10 cellular contexts compared by ENCODE assay signal in genomic region chr19:38674388-38675133, GRCh38. TPM values are rescaled to one million over a fixed set of nuclear protein-coding genes. Genes with fewer than 3 reads are reported as not detected.
A peak's percentile ranks its signal among the peaks of the same experiment; 100 is the strongest.
DNase-seq lines count a peak whose midpoint lies in the region; ATAC-seq and TF ChIP-seq lines count a peak whose summit lies in the region.
"Had no signal": no experiment of that assay in that cellular context is flagged by ENCODE, and none has a peak within 500 bp of the region (broad histone marks: within the 10 kb centered on the region; RNA-seq: fewer than 3 reads in every experiment).

No MANE protein-coding gene starts in this region.

- peak; percentile 33 for ATAC-seq in HG02870 (IDR thresholded peaks at IDR 0.05; ENCODE audit: unreplicated experiment)
- peak in 1 of 4 donors; percentile 7 for ATAC-seq in right lobe of liver
- peak; percentile 47 to 52 for ATAC-seq in stimulated activated naive B cell treated with anti-CD40 and anti-IgM and Interleukin-4, amounts not matched to agents 10 μg/mL and 1 μg/mL and 100 μg/mL, for 72 hours (replicated peaks)
- no peak for ATAC-seq in HG02981 (IDR thresholded peaks at IDR 0.05; ENCODE audit: unreplicated experiment)

- H3K27me3 ChIP-seq in brain microvascular endothelial cell (replicated peaks) (no peaks in the 10 kb centered on the region), right lobe of liver (no peaks in the 10 kb centered on the region), MG63 (no peaks in the 10 kb centered on the region)

- 80% methylated on average over 12 of the region's 16 CpGs for WGBS in right lobe of liver (ENCODE audit: insufficient coverage, low coverage, low lambda C conversion rate, missing lambda C conversion rate)

- no peaks in the 10 kb centered on the region for H3K27me3 Mint-ChIP-seq in stimulated activated naive B cell treated with anti-CD40 and anti-IgM and Interleukin-4, amounts not matched to agents 10 μg/mL and 1 μg/mL and 100 μg/mL, for 72 hours

- peaks cover 27 to 47% of the 10 kb centered on the region in 2 donors for H3K36me3 Mint-ChIP-seq in stimulated activated naive B cell treated with anti-CD40 and anti-IgM and Interleukin-4, amounts not matched to agents 10 μg/mL and 1 μg/mL and 100 μg/mL, for 72 hours

- H3K36me3 ChIP-seq in brain microvascular endothelial cell (replicated peaks) = peaks cover 16% of the 10 kb centered on the region
- no peaks in the 10 kb centered on the region for H3K36me3 ChIP-seq in right lobe of liver
- peaks cover 86% of the 10 kb centered on the region for H3K36me3 ChIP-seq in MG63

- intact Hi-C loops in right lobe of liver (cut with DNase I) = no loop called here

- TF ChIP-seq CTCF in brain microvascular endothelial cell (IDR thresholded peaks at IDR 0.05; ENCODE audit: low read depth, low read length, missing control alignments) (no peak), right lobe of liver (IDR thresholded peaks at IDR 0.05) (no peak)

- H3K27ac Mint-ChIP-seq in stimulated activated naive B cell treated with anti-CD40 and anti-IgM and Interleukin-4, amounts not matched to agents 10 μg/mL and 1 μg/mL and 100 μg/mL, for 72 hours = peak overlapping the region; percentile 88

- H3K4me3 ChIP-seq in brain microvascular endothelial cell (ENCODE audit: low read depth, low read length) (no peak overlapping the region), right lobe of liver (no peak overlapping the region), MG63 (no peak overlapping the region)

- peaks cover 64 to 73% of the 10 kb centered on the region in 2 donors for H3K4me1 Mint-ChIP-seq in stimulated activated naive B cell treated with anti-CD40 and anti-IgM and Interleukin-4, amounts not matched to agents 10 μg/mL and 1 μg/mL and 100 μg/mL, for 72 hours

- TF ChIP-seq POLR2A in right lobe of liver (IDR thresholded peaks at IDR 0.05) = no peak

- in situ Hi-C loops in brain microvascular endothelial cell (cut with HindIII; ENCODE audit: low pct_ligation_motif_present, low sequenced_read_pairs) = no loop called here

- H3K4me3 Mint-ChIP-seq in stimulated activated naive B cell treated with anti-CD40 and anti-IgM and Interleukin-4, amounts not matched to agents 10 μg/mL and 1 μg/mL and 100 μg/mL, for 72 hours = peak overlapping the region; percentile 17 to 28

- H3K27ac ChIP-seq in brain microvascular endothelial cell (peak overlapping the region; percentile 66), right lobe of liver (peak overlapping the region; percentile 39 to 54 (median 44))

- H3K4me1 ChIP-seq in right lobe of liver = peaks cover 0 to 68% (median 33%) of the 10 kb centered on the region in 4 donors

- H3K9me3 ChIP-seq in right lobe of liver (no peaks in the 10 kb centered on the region), MG63 (no peaks in the 10 kb centered on the region)

- no peaks in the 10 kb centered on the region for H3K9me3 Mint-ChIP-seq in stimulated activated naive B cell treated with anti-CD40 and anti-IgM and Interleukin-4, amounts not matched to agents 10 μg/mL and 1 μg/mL and 100 μg/mL, for 72 hours

- DNase-seq in brain microvascular endothelial cell (no peak), right lobe of liver (no peak), MG63 (no peak), epidermal melanocyte (ENCODE audit: insufficient read length, low spot score) (no peak), HUDEP-2 (lab: John Stamatoyannopoulos, UW; ENCODE audit: unreplicated experiment in 76 of 76) (no peak)
- DNase-seq in stimulated activated naive B cell treated with anti-CD40 and anti-IgM and Interleukin-4, amounts not matched to agents 10 μg/mL and 1 μg/mL and 100 μg/mL, for 72 hours = no peak
- DNase-seq: NCI-H1092 treated with DMSO at 0.1 percent for 48 hours had no signal

RNA-seq across cellular contexts. Expression of gene ACTN4, which starts 27.1 kb away (rescaled TPM):
- total RNA-seq in right lobe of liver = 100 to 1,000 TPM; 142 to 306 (median 201) TPM
- 476 and 621 TPM in 2 replicates for total RNA-seq in MG63 (2014; rRNA removed; shearing (Covaris generic); ENCODE audit: low replicate concordance)

RNA-seq across cellular contexts. Expression of gene EIF3K, which starts 55.6 kb away (rescaled TPM):
- 100 to 1,000 TPM in 4 of 6 experiments, 10 to 100 TPM in 2; 86.3 to 305 (median 116) TPM for total RNA-seq in right lobe of liver
- total RNA-seq in MG63 (2014; rRNA removed; shearing (Covaris generic); ENCODE audit: low replicate concordance) = 252 and 669 TPM in 2 replicates

RNA-seq across cellular contexts. Expression of gene MAP4K1, which starts 56.8 kb away (rescaled TPM):
- total RNA-seq in right lobe of liver = 1 to 10 TPM in 5 of 6 experiments, under 1 TPM in 1; 0.93 to 3.1 (median 2.0) TPM
- 0.30 TPM in 1 of 2 replicates, not detected in the other for total RNA-seq in MG63 (2014; rRNA removed; shearing (Covaris generic); ENCODE audit: low replicate concordance)
- total RNA-seq: dermis microvascular lymphatic vessel endothelial cell had no signal
